8 cellular contexts compared by ENCODE assay signal in genomic region chr19:13163609-13164364, GRCh38. TPM values are rescaled to one million over a fixed set of nuclear protein-coding genes. Genes with fewer than 3 reads are reported as not detected.
A peak's percentile ranks its signal among the peaks of the same experiment; 100 is the strongest.
DNase-seq lines count a peak whose midpoint lies in the region; ATAC-seq and TF ChIP-seq lines count a peak whose summit lies in the region.

No MANE protein-coding gene starts in this region.

- H3K4me1 ChIP-seq in NT2/D1 (ENCODE audit: insufficient read depth, insufficient read length) (peaks cover 17% of the 10 kb centered on the region), aorta (ENCODE audit: control insufficient read depth in 1 of 2, insufficient read depth in 2 of 2, low read length in 2 of 2) (no peaks in the 10 kb centered on the region)

- H3K36me3 Mint-ChIP-seq in nephron (ENCODE audit: low read depth), result no peaks in the 10 kb centered on the region

- peak overlapping the region; percentile 97 for H3K9ac ChIP-seq in NT2/D1 (ENCODE audit: insufficient read length, low read depth)

- ATAC-seq in aorta (ENCODE audit: low FRiP score), result peak; percentile 53
- no peak for ATAC-seq in GM18502 (IDR thresholded peaks at IDR 0.05; ENCODE audit: poor library complexity, unreplicated experiment)

- H3K9me3 ChIP-seq in NT2/D1 (ENCODE audit: insufficient read depth, low read length), result no peaks in the 10 kb centered on the region
- no peaks in the 10 kb centered on the region for H3K9me3 ChIP-seq in aorta (ENCODE audit: control insufficient read depth, low read length)

- peak overlapping the region; percentile 52 to 92 for H3K27ac ChIP-seq in aorta (ENCODE audit: low read depth in 1 of 2, low read length in 2 of 2)

- no peaks in the 10 kb centered on the region for H3K36me3 ChIP-seq in NT2/D1 (ENCODE audit: insufficient read depth, insufficient read length, low read length)
- H3K36me3 ChIP-seq in aorta (ENCODE audit: control insufficient read depth in 1 of 2, insufficient read depth in 2 of 2, low read length in 1 of 2), result no peaks in the 10 kb centered on the region

- H3K4me3 Mint-ChIP-seq in nephron, result peak overlapping the region; percentile 74 to 83 (median 75)

- H3K4me1 Mint-ChIP-seq in nephron, result peaks cover 50% of the 10 kb centered on the region

- intact Hi-C loops in aorta (cut with DNase I), result no loop called here

- H3K27me3 ChIP-seq in NT2/D1 (ENCODE audit: insufficient read depth, insufficient read length), result no peaks in the 10 kb centered on the region
- H3K27me3 ChIP-seq in aorta (ENCODE audit: control insufficient read depth in 1 of 2, insufficient read depth in 2 of 2, low read length in 1 of 2), result no peaks in the 10 kb centered on the region

- H3K4me3 ChIP-seq in NT2/D1 (ENCODE audit: insufficient read length, low read depth), result peak overlapping the region; percentile 57
- peak overlapping the region; percentile 28 to 46 for H3K4me3 ChIP-seq in foreskin fibroblast (ENCODE audit: low read depth in 1 of 2, low read length in 2 of 2)
- no peak overlapping the region for H3K4me3 ChIP-seq in aorta (ENCODE audit: low read length in 2 of 2)

- no peaks in the 10 kb centered on the region for H3K27me3 Mint-ChIP-seq in nephron (ENCODE audit: low read depth)

- no peak for TF ChIP-seq CTCF in foreskin fibroblast (IDR thresholded peaks at IDR 0.05; ENCODE audit: low read depth, low read length)
- no peak for TF ChIP-seq CTCF in nephron (IDR thresholded peaks at IDR 0.05; ENCODE audit: unreplicated experiment in 3 of 3)

- H3K9me3 Mint-ChIP-seq in nephron, result no peaks in the 10 kb centered on the region

- WGBS in aorta, 2 donors, result 8 to 9% methylated on average over 19 to 20 of the region's 20 CpGs

- DNase-seq in stimulated activated CD4-positive, alpha-beta T cell treated with anti-CD3 and anti-CD28 coated beads, Interleukin-12 subunit alpha, Interleukin-12 subunit beta, amount 100 ng/mL, for 4 hours, result peak; percentile 25
- DNase-seq in stimulated activated CD4-positive, alpha-beta T cell treated with anti-CD3 and anti-CD28 coated beads, Interleukin-2, amount 100 ng/mL, for 48 hours, result no peak
- peak; percentile 92 for DNase-seq in NT2/D1 (ENCODE audit: low read depth, low spot score)
- DNase-seq in activated effector memory CD4-positive, alpha-beta T cell treated with Interleukin-2 at 50 U/mL for 16 hours, result peak; percentile 37
- DNase-seq in foreskin fibroblast, result peak; percentile 96 to 97
- peak; percentile 90 to 91 for DNase-seq in aorta

- H3K27ac Mint-ChIP-seq in nephron, result peak overlapping the region; percentile 100

RNA-seq across cellular contexts. Expression of gene IER2, which starts 13.6 kb away (rescaled TPM):
- total RNA-seq in aorta, result 100 to 1,000 TPM; 143 to 239 TPM
- 100 to 1,000 TPM in 1 of 2 donors, 10 to 100 TPM in 1; 39.7 to 269 TPM for polyA plus RNA-seq in aorta

RNA-seq across cellular contexts. Expression of gene STX10, which starts 13.6 kb away (rescaled TPM):
- total RNA-seq in aorta, result 10 to 100 TPM; 33.0 to 47.4 TPM
- 100 to 1,000 TPM in 1 of 2 donors, 10 to 100 TPM in 1; 70.5 to 105 TPM for polyA plus RNA-seq in aorta

RNA-seq across cellular contexts. Expression of gene NACC1, which starts 45.7 kb away (rescaled TPM):
- total RNA-seq in aorta, result 10 to 100 TPM; 26.0 to 37.4 TPM
- 1 to 10 TPM; 5.0 to 7.8 TPM for polyA plus RNA-seq in aorta

RNA-seq across cellular contexts. Expression of gene TRMT1, which starts 47.2 kb away (rescaled TPM):
- 10 to 100 TPM; 23.9 to 26.5 TPM for total RNA-seq in aorta
- 10 to 100 TPM; 17.9 to 62.2 TPM for polyA plus RNA-seq in aorta

Comparison
In these comparisons a context has a peak if more than half of its experiments do, and no peak if none do; other contexts are left out.
1. DNase-seq: peak in stimulated activated CD4-positive, alpha-beta T cell treated with anti-CD3 and anti-CD28 coated beads, Interleukin-12 subunit alpha, Interleukin-12 subunit beta, amount 100 ng/mL, for 4 hours (single experiment), NT2/D1 (single experiment), activated effector memory CD4-positive, alpha-beta T cell treated with Interleukin-2 at 50 U/mL for 16 hours (single experiment), foreskin fibroblast (2 of 2) and aorta (2 of 2); none in stimulated activated CD4-positive, alpha-beta T cell treated with anti-CD3 and anti-CD28 coated beads, Interleukin-2, amount 100 ng/mL, for 48 hours (0 of 2).
2. H3K4me3 ChIP-seq: peak in NT2/D1 (single experiment) and foreskin fibroblast (2 of 2); none in aorta (0 of 2).